Comparison of ENCODE assay signal across 9 cellular contexts in genomic region chr12:22018860-22019259, GRCh38. TPM values are rescaled to one million over a fixed set of nuclear protein-coding genes. Genes with fewer than 3 reads are reported as not detected.
A peak's percentile ranks its signal among the peaks of the same experiment; 100 is the strongest.
DNase-seq lines count a peak whose midpoint lies in the region; ATAC-seq and TF ChIP-seq lines count a peak whose summit lies in the region.
"Had no signal": no experiment of that assay in that cellular context is flagged by ENCODE, and none has a peak within 500 bp of the region (broad histone marks: within the 10 kb centered on the region; RNA-seq: fewer than 3 reads in every experiment).

No MANE protein-coding gene starts in this region.

- peaks cover 6% of the 10 kb centered on the region in 2 donors for H3K9me3 Mint-ChIP-seq in stimulated activated naive B cell treated with anti-CD40 and anti-IgM and Interleukin-4, amounts not matched to agents 10 μg/mL and 1 μg/mL and 100 μg/mL, for 72 hours

- H3K27me3 Mint-ChIP-seq in stimulated activated naive B cell treated with anti-CD40 and anti-IgM and Interleukin-4, amounts not matched to agents 10 μg/mL and 1 μg/mL and 100 μg/mL, for 72 hours = peaks cover under 1 to 24% of the 10 kb centered on the region in 2 donors

- no peak for TF ChIP-seq POLR2A in NB4 (IDR thresholded peaks at IDR 0.05; ENCODE audit: extremely low read depth, insufficient read length)

- no peak overlapping the region for H3K4me3 ChIP-seq in NB4 (ENCODE audit: low read depth, low read length)

- H3K36me3 Mint-ChIP-seq in stimulated activated naive B cell treated with anti-CD40 and anti-IgM and Interleukin-4, amounts not matched to agents 10 μg/mL and 1 μg/mL and 100 μg/mL, for 72 hours = peaks cover 0 to 6% of the 10 kb centered on the region in 2 donors

- no peak overlapping the region for H3K27ac Mint-ChIP-seq in stimulated activated naive B cell treated with anti-CD40 and anti-IgM and Interleukin-4, amounts not matched to agents 10 μg/mL and 1 μg/mL and 100 μg/mL, for 72 hours

- peak; percentile 2 for DNase-seq in EL
- peak; percentile 30 for DNase-seq in NB4 (ENCODE audit: low read depth)
- peak; percentile 42 for DNase-seq in dermis blood vessel endothelial cell
- DNase-seq in pons (ENCODE audit: low spot score) = peak; percentile 26
- DNase-seq in NCI-H526 treated with DMSO at 0.1 percent for 48 hours (lab: John Stamatoyannopoulos, UW) = no peak
- DNase-seq in stimulated activated naive B cell treated with anti-CD40 and anti-IgM and Interleukin-4, amounts not matched to agents 10 μg/mL and 1 μg/mL and 100 μg/mL, for 72 hours = no peak
- DNase-seq: activated CD4-positive, alpha-beta T cell treated with anti-CD3 and anti-CD28 coated beads for 48 hours had no signal

- H3K4me3 Mint-ChIP-seq in stimulated activated naive B cell treated with anti-CD40 and anti-IgM and Interleukin-4, amounts not matched to agents 10 μg/mL and 1 μg/mL and 100 μg/mL, for 72 hours = no peak overlapping the region

- H3K4me1 Mint-ChIP-seq in stimulated activated naive B cell treated with anti-CD40 and anti-IgM and Interleukin-4, amounts not matched to agents 10 μg/mL and 1 μg/mL and 100 μg/mL, for 72 hours = no peaks in the 10 kb centered on the region

- ATAC-seq in HG03378 (IDR thresholded peaks at IDR 0.05; ENCODE audit: unreplicated experiment) (no peak), HG02981 (IDR thresholded peaks at IDR 0.05; ENCODE audit: unreplicated experiment) (no peak)
- ATAC-seq in stimulated activated naive B cell treated with anti-CD40 and anti-IgM and Interleukin-4, amounts not matched to agents 10 μg/mL and 1 μg/mL and 100 μg/mL, for 72 hours (replicated peaks) = no peak

- TF ChIP-seq CTCF in NB4 (IDR thresholded peaks at IDR 0.05; ENCODE audit: low read depth, low read length) = peak; percentile 26

RNA-seq across cellular contexts. Expression of gene CMAS, which starts 27.2 kb away (rescaled TPM):
- 19.4 and 36.8 TPM in 2 replicates for total RNA-seq in dermis blood vessel endothelial cell

Comparison
In these comparisons a context has a peak if more than half of its experiments do, and no peak if none do; other contexts are left out.
1. DNase-seq: peak in EL (single experiment), NB4 (single experiment), dermis blood vessel endothelial cell (single experiment) and pons (single experiment); none in NCI-H526 treated with DMSO at 0.1 percent for 48 hours (single experiment) and stimulated activated naive B cell treated with anti-CD40 and anti-IgM and Interleukin-4, amounts not matched to agents 10 μg/mL and 1 μg/mL and 100 μg/mL, for 72 hours (single experiment).